ENCODE assay signal across 10 cellular contexts in genomic region chr11:215581-216037, GRCh38. TPM values are rescaled to one million over a fixed set of nuclear protein-coding genes. Genes with fewer than 3 reads are reported as not detected.
DNase-seq lines count a peak whose midpoint lies in the region; ATAC-seq, FAIRE-seq and TF ChIP-seq lines count a peak whose summit lies in the region.
"Had no signal": no experiment of that assay in that cellular context is flagged by ENCODE, and none has a peak within 500 bp of the region (broad histone marks: within the 10 kb centered on the region; RNA-seq: fewer than 3 reads in every experiment).

No MANE protein-coding gene starts in this region.

- H3K4me1 Mint-ChIP-seq in activated CD4-positive, alpha-beta T cell treated with anti-CD3 and anti-CD28 coated beads for 36 hours, result peaks cover 13% of the 10 kb centered on the region

- no peak for ATAC-seq in activated CD4-positive, alpha-beta T cell treated with anti-CD3 and anti-CD28 coated beads for 36 hours
- no peak for ATAC-seq in GM18502 (IDR thresholded peaks at IDR 0.05; ENCODE audit: poor library complexity, unreplicated experiment)

- no peaks in the 10 kb centered on the region for H3K9me3 Mint-ChIP-seq in activated CD4-positive, alpha-beta T cell treated with anti-CD3 and anti-CD28 coated beads for 36 hours (ENCODE audit: low read depth)

- no peak for TF ChIP-seq POLR2A in lower leg skin (IDR thresholded peaks at IDR 0.05)

- no peaks in the 10 kb centered on the region for H3K27me3 Mint-ChIP-seq in activated CD4-positive, alpha-beta T cell treated with anti-CD3 and anti-CD28 coated beads for 36 hours

- H3K4me3 Mint-ChIP-seq in activated CD4-positive, alpha-beta T cell treated with anti-CD3 and anti-CD28 coated beads for 36 hours, result no peak overlapping the region

- peaks cover 48% of the 10 kb centered on the region for H3K36me3 Mint-ChIP-seq in activated CD4-positive, alpha-beta T cell treated with anti-CD3 and anti-CD28 coated beads for 36 hours (ENCODE audit: low read depth)

- FAIRE-seq in bronchial epithelial cell (lab: Jason Lieb, UNC), result no peak

- intact Hi-C loops in activated CD4-positive, alpha-beta T cell treated with anti-CD3 and anti-CD28 coated beads for 36 hours (cut with DNase I, micrococcal nuclease), result no loop called here
- intact Hi-C loops in posterior vena cava (cut with DNase I) (no loop called here), lower leg skin (cut with DNase I; ENCODE audit: low total_unique reads) (no loop called here)

- peaks cover 29% of the 10 kb centered on the region for H3K36me3 ChIP-seq in bronchial epithelial cell (ENCODE audit: control insufficient read depth, insufficient read depth, low read length)

- WGBS in lower leg skin, 2 donors, result 80 to 86% methylated on average over 4 of the region's 4 CpGs

- H3K27ac Mint-ChIP-seq in activated CD4-positive, alpha-beta T cell treated with anti-CD3 and anti-CD28 coated beads for 36 hours, result peak overlapping the region; percentile 63

- no peak overlapping the region for H3K4me3 ChIP-seq in bronchial epithelial cell (ENCODE audit: low read depth, low read length)
- H3K4me3 ChIP-seq in lower leg skin (ENCODE audit: low read depth, poor library complexity, severe bottlenecking), result no peak overlapping the region
- H3K4me3 ChIP-seq: thyroid gland had no signal

- CTCF ChIA-PET in activated CD4-positive, alpha-beta T cell treated with anti-CD3 and anti-CD28 coated beads for 36 hours (lab: Charles Lee), result interaction anchor here (0.6 to 1.6 kb wide), 3 partner anchors 9 to 90 kb away, joined by 3 to 5 read pairs (median 5); partner anchors contain the start of genes BET1L and RIC8A

- DNase-seq in activated CD4-positive, alpha-beta T cell treated with anti-CD3 and anti-CD28 coated beads for 36 hours, result no peak
- no peak for DNase-seq in activated CD4-positive, alpha-beta T cell treated with anti-CD3 and anti-CD28 coated beads for 48 hours
- DNase-seq in NAMALWA (ENCODE audit: low spot score) (peak; percentile 30), bronchial epithelial cell (ENCODE audit: low read depth) (no peak), posterior vena cava (ENCODE audit: low spot score) (peak; percentile 35), lower leg skin (ENCODE audit: low spot score in 2 of 2) (no peak), NCI-H1105 (lab: John Stamatoyannopoulos, UW) (no peak)
- DNase-seq: brain microvascular endothelial cell, thyroid gland had no signal

- TF ChIP-seq CTCF in bronchial epithelial cell (IDR thresholded peaks at IDR 0.05; ENCODE audit: insufficient read depth, low read length, severe bottlenecking) (peak; percentile 3), lower leg skin (IDR thresholded peaks at IDR 0.05) (no peak)

- no peaks in the 10 kb centered on the region for H3K27me3 ChIP-seq in bronchial epithelial cell (ENCODE audit: control insufficient read depth, insufficient read depth, low read length)
- H3K27me3 ChIP-seq: brain microvascular endothelial cell, thyroid gland had no signal

- POLR2A ChIA-PET in activated CD4-positive, alpha-beta T cell treated with anti-CD3 and anti-CD28 coated beads for 36 hours (lab: Charles Lee), result no interaction called here

RNA-seq across cellular contexts. Expression of gene RIC8A, which starts 8.1 kb away (rescaled TPM):
- 100 to 1,000 TPM; 104 to 124 TPM for total RNA-seq in activated CD4-positive, alpha-beta T cell treated with anti-CD3 and anti-CD28 coated beads for 36 hours
- total RNA-seq in bronchial epithelial cell (106 and 170 TPM in 2 replicates), posterior vena cava (10 to 100 TPM; 73.8 to 87.5 TPM), lower leg skin (10 to 100 TPM; 58.0 to 91.2 (median 66.9) TPM)

RNA-seq across cellular contexts. Expression of gene BET1L, which starts 8.4 kb away (rescaled TPM):
- 10 to 100 TPM; 45.5 to 49.4 TPM for total RNA-seq in activated CD4-positive, alpha-beta T cell treated with anti-CD3 and anti-CD28 coated beads for 36 hours
- total RNA-seq in bronchial epithelial cell (16.0 and 16.3 TPM in 2 replicates), posterior vena cava (10 to 100 TPM; 37.5 to 39.1 TPM), lower leg skin (10 to 100 TPM; 25.5 to 33.3 (median 31.6) TPM)

RNA-seq across cellular contexts. Expression of gene SIRT3, which starts 20.5 kb away (rescaled TPM):
- 10 to 100 TPM; 19.6 to 23.3 TPM for total RNA-seq in activated CD4-positive, alpha-beta T cell treated with anti-CD3 and anti-CD28 coated beads for 36 hours
- 7.9 and 9.9 TPM in 2 replicates for total RNA-seq in bronchial epithelial cell
- total RNA-seq in posterior vena cava, result 10 to 100 TPM in 1 of 2 donors, 1 to 10 TPM in 1; 9.1 to 13.3 TPM
- total RNA-seq in lower leg skin, result 10 to 100 TPM; 12.6 to 18.4 (median 14.2) TPM

RNA-seq across cellular contexts. Expression of gene PSMD13, which starts 21.2 kb away (rescaled TPM):
- 100 to 1,000 TPM; 134 to 212 TPM for total RNA-seq in activated CD4-positive, alpha-beta T cell treated with anti-CD3 and anti-CD28 coated beads for 36 hours
- total RNA-seq in bronchial epithelial cell (146 and 171 TPM in 2 replicates), posterior vena cava (10 to 100 TPM; 83.2 to 89.6 TPM), lower leg skin (100 to 1,000 TPM in 1 of 4 donors, 10 to 100 TPM in 3; 65.1 to 115 (median 90.8) TPM)

RNA-seq across cellular contexts. Expression of gene SCGB1C1, which starts 22.7 kb away (rescaled TPM):
- total RNA-seq in activated CD4-positive, alpha-beta T cell treated with anti-CD3 and anti-CD28 coated beads for 36 hours, result not detected
- total RNA-seq in bronchial epithelial cell (not detected in 2 replicates), posterior vena cava (not detected), lower leg skin (not detected)
- total RNA-seq: thyroid gland had no signal

Comparison
In these comparisons a context has a peak if more than half of its experiments do, and no peak if none do; other contexts are left out.
1. DNase-seq: peak in NAMALWA (single experiment) and posterior vena cava (single experiment); none in activated CD4-positive, alpha-beta T cell treated with anti-CD3 and anti-CD28 coated beads for 36 hours (single experiment), activated CD4-positive, alpha-beta T cell treated with anti-CD3 and anti-CD28 coated beads for 48 hours (single experiment), bronchial epithelial cell (single experiment), lower leg skin (0 of 2) and NCI-H1105 (single experiment).